In the genomic region with DNA sequence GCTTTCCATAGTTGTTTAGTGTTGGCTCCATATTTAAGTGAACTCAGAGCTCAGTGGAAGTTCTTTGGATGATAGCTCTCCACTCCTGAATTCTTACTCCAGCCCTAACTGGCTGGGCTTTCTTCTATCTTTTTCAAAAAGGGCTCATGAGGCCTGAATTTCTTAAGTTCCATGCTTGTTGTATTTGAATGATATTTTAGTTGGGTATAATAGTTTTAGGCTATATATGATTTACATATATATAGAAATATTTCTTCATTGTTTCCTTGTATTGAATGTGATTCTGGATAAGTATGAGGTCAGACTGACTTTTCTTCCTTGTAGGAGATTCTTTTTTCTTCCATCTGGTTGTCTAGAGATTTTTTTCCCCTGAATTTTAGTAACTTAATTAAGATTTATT, we compare ENCODE assay signal across 33 cellular contexts.
"Had no signal": no experiment of that assay in that cellular context is flagged by ENCODE, and none has a peak within 500 bp of the region (broad histone marks: within the 10 kb centered on the region; RNA-seq: fewer than 3 reads in every experiment).

No MANE protein-coding gene starts in this region.

- H3K36me3 ChIP-seq: adrenal gland, ascending aorta, brain microvascular endothelial cell, breast epithelium, cardiac muscle cell had no signal

- FAIRE-seq: astrocyte, bronchial epithelial cell had no signal

- H3K27ac ChIP-seq: adrenal gland, ascending aorta, body of pancreas, brain microvascular endothelial cell, breast epithelium, cardiac muscle cell had no signal

- H3K4me1 ChIP-seq: ascending aorta, body of pancreas, breast epithelium had no signal

- H3K4me3 ChIP-seq: adrenal gland, ascending aorta, body of pancreas, breast epithelium, cardiac muscle cell had no signal

- DNase-seq: activated effector memory CD4-positive, alpha-beta T cell treated with anti-CD3 and anti-CD28 coated beads, Interleukin-2, amount 50 U/mL, for 16 hours; activated effector memory CD4-positive, alpha-beta T cell treated with Interleukin-2 at 50 U/mL for 16 hours; activated gamma-delta T cell; activated gamma-delta T cell treated with Interleukin-2 at 50 U/mL for 16 hours; activated naive CD4-positive, alpha-beta T cell; activated naive CD4-positive, alpha-beta T cell treated with anti-CD3 and anti-CD28 coated beads for 36 hours; activated naive CD4-positive, alpha-beta T cell treated with anti-CD3 and anti-CD28 coated beads, Interleukin-2, amount 10 ng/mL, durations not matched to agents 7 days and 5 days; activated naive CD4-positive, alpha-beta T cell treated with anti-CD3 and anti-CD28 coated beads, Interleukin-2, amount 50 U/mL, for 16 hours; activated naive CD4-positive, alpha-beta T cell treated with Interleukin-2 at 50 U/mL for 16 hours; activated naive CD8-positive, alpha-beta T cell treated with anti-CD3 and anti-CD28 coated beads for 36 hours; activated naive CD8-positive, alpha-beta T cell treated with anti-CD3 and anti-CD28 coated beads, Interleukin-2, amount 10 ng/mL, durations not matched to agents 7 days and 5 days; activated naive CD8-positive, alpha-beta T cell treated with anti-CD3 and anti-CD28 coated beads, Interleukin-2, amount 50 U/mL, for 24 hours; activated T-cell treated with anti-CD3 and anti-CD28 coated beads, Interleukin-2, amount 50 U/mL, for 24 hours; activated T-cell treated with anti-CD3 and anti-CD28 coated beads, Interleukin-2, amount 50 U/mL, for 4 hours; activated T-cell treated with anti-CD3 and anti-CD28 coated beads, Interleukin-2, amount 50 U/mL, for 48 hours; activated T-cell treated with anti-CD3 and anti-CD28 coated beads, Interleukin-2, amount 50 U/mL, for 72 hours; adrenal gland; amniotic stem cell; amygdala; anterior cingulate cortex; aorta; body of pancreas; brain microvascular endothelial cell; caudate nucleus; central memory CD4-positive, alpha-beta T cell; cerebellar nuclear complex had no signal

- H3K27me3 ChIP-seq: adrenal gland, ascending aorta, body of pancreas, brain microvascular endothelial cell, breast epithelium, cardiac muscle cell had no signal

- ATAC-seq: activated naive CD4-positive, alpha-beta T cell treated with anti-CD3 and anti-CD28 coated beads, Interleukin-2, amount 50 U/mL, for 72 hours; activated naive CD8-positive, alpha-beta T cell treated with anti-CD3 and anti-CD28 coated beads, Interleukin-2, amount 50 U/mL, for 24 hours; activated T-cell treated with anti-CD3 and anti-CD28 coated beads, Interleukin-2, amount 50 U/mL, for 4 hours; activated T-cell treated with anti-CD3 and anti-CD28 coated beads, Interleukin-2, amount 50 U/mL, for 72 hours; activated T-helper 17 cell treated with anti-CD3 and anti-CD28 coated beads, Interleukin-2, amount 50 U/mL, for 72 hours; body of pancreas had no signal

- H3K9me3 ChIP-seq: body of pancreas had no signal
